In the genomic region with DNA sequence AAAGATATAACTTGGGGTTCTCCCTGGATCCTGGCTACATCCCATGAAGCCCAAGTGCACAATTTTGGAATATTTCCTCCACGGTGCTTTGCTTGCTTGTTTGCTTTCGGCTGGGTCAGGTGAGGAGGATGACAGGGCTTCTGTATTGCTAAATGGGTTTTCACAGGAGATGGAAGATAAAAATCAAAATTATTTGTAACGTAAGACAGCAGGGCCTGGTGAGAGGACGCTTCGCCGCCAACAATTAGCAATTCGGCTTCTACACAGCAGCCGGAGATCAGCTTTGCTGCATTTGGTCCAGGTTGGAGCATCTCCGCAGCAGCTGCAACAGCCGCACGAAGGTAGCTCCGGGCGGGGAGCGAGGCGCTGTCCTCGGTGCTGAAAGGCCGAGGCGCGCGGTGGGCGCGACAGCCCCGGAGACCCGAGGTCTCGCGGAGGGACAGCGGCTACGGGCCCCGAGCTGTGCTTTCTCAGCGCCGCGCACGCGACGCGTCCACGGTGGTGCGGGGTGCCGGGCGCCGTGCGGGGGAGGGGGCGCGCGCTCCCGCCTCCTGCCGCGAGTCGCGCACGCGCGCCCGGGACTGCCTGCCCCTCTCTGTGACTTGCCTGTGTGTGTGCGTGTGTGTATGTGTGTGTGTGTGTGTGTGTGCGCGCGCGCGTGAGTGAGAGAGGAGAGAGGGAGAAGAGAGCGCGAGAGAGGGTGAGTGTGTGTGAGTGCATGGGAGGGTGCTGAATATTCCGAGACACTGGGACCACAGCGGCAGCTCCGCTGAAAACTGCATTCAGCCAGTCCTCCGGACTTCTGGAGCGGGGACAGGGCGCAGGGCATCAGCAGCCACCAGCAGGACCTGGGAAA, we compare ENCODE assay signal across 9 cellular contexts. TPM values are rescaled to one million over a fixed set of nuclear protein-coding genes. Genes with fewer than 3 reads are reported as not detected.
A peak's percentile ranks its signal among the peaks of the same experiment; 100 is the strongest.
DNase-seq lines count a peak whose midpoint lies in the region; ATAC-seq and TF ChIP-seq lines count a peak whose summit lies in the region.
"Had no signal": no experiment of that assay in that cellular context is flagged by ENCODE, and none has a peak within 500 bp of the region (broad histone marks: within the 10 kb centered on the region; RNA-seq: fewer than 3 reads in every experiment).

TSS of gene GRIA2 (plus strand) at position 703 of the 856 bp plus-strand sequence. CDS start 315 bp downstream, outside the sequence.

- H3K27ac Mint-ChIP-seq in mesothelial cell of epicardium, result peak within 1 kb of the TSS; percentile 51

- H3K4me1 Mint-ChIP-seq in mesothelial cell of epicardium, result peaks cover 18% of the 10 kb centered on the region

- intact Hi-C loops in aorta (cut with DNase I), result loop anchor here (5.0 to 10.0 kb wide), 3 partner anchors 67 to 955 kb away; partner anchors contain the start of gene GASK1B (in 1 of the 2)

- peak within 1 kb of the TSS; percentile 13 to 75 for H3K4me3 ChIP-seq in aorta (ENCODE audit: low read length in 2 of 2)

- H3K27me3 ChIP-seq in aorta (ENCODE audit: control insufficient read depth in 1 of 2, insufficient read depth in 2 of 2, low read length in 1 of 2), result no peaks in the 10 kb centered on the region

- no peaks in the 10 kb centered on the region for H3K36me3 Mint-ChIP-seq in mesothelial cell of epicardium

- peak within 1 kb of the TSS; percentile 71 for H3K4me3 Mint-ChIP-seq in mesothelial cell of epicardium

- H3K36me3 ChIP-seq in aorta (ENCODE audit: control insufficient read depth in 1 of 2, insufficient read depth in 2 of 2, low read length in 1 of 2), result no peaks in the 10 kb centered on the region

- DNase-seq in DMS 273 (lab: John Stamatoyannopoulos, UW; ENCODE audit: unreplicated experiment), result peak; percentile 74
- DNase-seq in SHP77 treated with DMSO at 0.1 percent for 48 hours (lab: John Stamatoyannopoulos, UW), result peak; percentile 50
- peak; percentile 60 for DNase-seq in epidermal melanocyte (ENCODE audit: insufficient read length, low spot score)
- peak; percentile 81 to 96 for DNase-seq in mesothelial cell of epicardium (ENCODE audit: low spot score in 2 of 2, unreplicated experiment in 2 of 2)
- DNase-seq in aorta, result peak; percentile 72 to 92

- peaks cover 82% of the 10 kb centered on the region for H3K27me3 Mint-ChIP-seq in mesothelial cell of epicardium (ENCODE audit: low read depth)

- H3K9me3 ChIP-seq in aorta (ENCODE audit: control insufficient read depth, low read length), result no peaks in the 10 kb centered on the region

- no peaks in the 10 kb centered on the region for H3K4me1 ChIP-seq in aorta (ENCODE audit: control insufficient read depth in 1 of 2, insufficient read depth in 2 of 2, low read length in 2 of 2)

- TF ChIP-seq CTCF in mesothelial cell of epicardium (IDR thresholded peaks at IDR 0.05; ENCODE audit: unreplicated experiment), result no peak

- peak within 1 kb of the TSS; percentile 79 to 83 for H3K27ac ChIP-seq in aorta (ENCODE audit: low read depth in 1 of 2, low read length in 2 of 2)
- H3K27ac ChIP-seq: HL-60 had no signal

- 2% methylated on average over 51 to 68 of the region's 68 CpGs for WGBS in aorta, 2 donors

- ATAC-seq in HG02981 (IDR thresholded peaks at IDR 0.05; ENCODE audit: unreplicated experiment) (peak; percentile 58), aorta (ENCODE audit: low FRiP score) (peak; percentile 88), GM21723 (IDR thresholded peaks at IDR 0.05; ENCODE audit: unreplicated experiment) (no peak), GM19023 (IDR thresholded peaks at IDR 0.05; ENCODE audit: unreplicated experiment) (no peak)

- H3K9me3 Mint-ChIP-seq in mesothelial cell of epicardium, result peaks cover 4% of the 10 kb centered on the region

RNA-seq across cellular contexts. Expression of gene GRIA2, which starts in this region (rescaled TPM):
- total RNA-seq in mesothelial cell of epicardium (4.4 to 6.2 TPM (median 4.5 TPM) in 3 replicates), aorta (10 to 100 TPM; 19.2 to 23.5 TPM)
- 10 to 100 TPM in 1 of 2 donors, 1 to 10 TPM in 1; 3.6 to 12.1 TPM for polyA plus RNA-seq in aorta

Comparison
In these comparisons a context has a peak if more than half of its experiments do, and no peak if none do; other contexts are left out.
1. ATAC-seq: peak in HG02981 (single experiment) and aorta (single experiment); none in GM21723 (single experiment) and GM19023 (single experiment).
2. Peak in every context shown above with its lines, with median percentiles within 50 percentile points of each other: DNase-seq.